31 cellular contexts compared by ENCODE assay signal in genomic region chr2:104744537-104744936, GRCh38.
"Had no signal": no experiment of that assay in that cellular context is flagged by ENCODE, and none has a peak within 500 bp of the region (broad histone marks: within the 10 kb centered on the region; RNA-seq: fewer than 3 reads in every experiment).

No MANE protein-coding gene starts in this region.

- H3K27me3 ChIP-seq: colonic mucosa, foreskin keratinocyte, heart left ventricle, hepatocyte, neural progenitor cell, right atrium auricular region, transverse colon had no signal

- H3K4me3 Mint-ChIP-seq: dendritic cell treated with granulocyte-macrophage colony-stimulating factor and Interleukin-4, amounts not matched to agents 40 ng/mL and 50 ng/mL, for 4 days; endodermal cell; immature natural killer cell; memory B cell; naive B cell; natural killer cell treated with Interleukin-12 subunit alpha and Interleukin-12 subunit beta and Interleukin-15 and Interleukin-18, amount 100 ng/mL, for 72 hours; neural progenitor cell; stimulated activated naive CD8-positive, alpha-beta T cell treated with anti-CD3 and anti-CD28 coated beads, Interleukin-15, amount 100 ng/mL, for 72 hours had no signal

- ATAC-seq: foreskin keratinocyte; gastroesophageal sphincter; heart left ventricle; left lobe of liver; mucosa of descending colon; sciatic nerve; stimulated activated naive CD8-positive, alpha-beta T cell treated with anti-CD3 and anti-CD28 coated beads, Interleukin-15, amount 100 ng/mL, for 72 hours had no signal

- H3K9me3 Mint-ChIP-seq: dendritic cell treated with granulocyte-macrophage colony-stimulating factor and Interleukin-4, amounts not matched to agents 40 ng/mL and 50 ng/mL, for 4 days; endodermal cell; immature natural killer cell; memory B cell; natural killer cell treated with Interleukin-12 subunit alpha and Interleukin-12 subunit beta and Interleukin-15 and Interleukin-18, amount 100 ng/mL, for 72 hours; stimulated activated naive CD8-positive, alpha-beta T cell treated with anti-CD3 and anti-CD28 coated beads, Interleukin-15, amount 100 ng/mL, for 72 hours had no signal

- H3K4me1 ChIP-seq: colonic mucosa, esophagus muscularis mucosa, foreskin keratinocyte, gastroesophageal sphincter, heart left ventricle, parathyroid adenoma, right atrium auricular region, suprapubic skin, transverse colon had no signal

- H3K4me3 ChIP-seq: colonic mucosa, esophagus muscularis mucosa, gastroesophageal sphincter, heart left ventricle, hepatocyte, lung, mucosa of descending colon, neural progenitor cell, right atrium auricular region, smooth muscle cell, suprapubic skin, transverse colon had no signal

- H3K4me1 Mint-ChIP-seq: endodermal cell; immature natural killer cell; memory B cell; naive B cell; stimulated activated naive CD8-positive, alpha-beta T cell treated with anti-CD3 and anti-CD28 coated beads, Interleukin-15, amount 100 ng/mL, for 72 hours had no signal

- H3K27ac Mint-ChIP-seq: dendritic cell treated with granulocyte-macrophage colony-stimulating factor and Interleukin-4, amounts not matched to agents 40 ng/mL and 50 ng/mL, for 4 days; endodermal cell; immature natural killer cell; memory B cell; naive B cell; natural killer cell treated with Interleukin-12 subunit alpha and Interleukin-12 subunit beta and Interleukin-15 and Interleukin-18, amount 100 ng/mL, for 72 hours; neural progenitor cell; progenitor cell of endocrine pancreas; stimulated activated naive CD8-positive, alpha-beta T cell treated with anti-CD3 and anti-CD28 coated beads, Interleukin-15, amount 100 ng/mL, for 72 hours had no signal

- H3K36me3 Mint-ChIP-seq: immature natural killer cell; memory B cell; naive B cell; natural killer cell treated with Interleukin-12 subunit alpha and Interleukin-12 subunit beta and Interleukin-15 and Interleukin-18, amount 100 ng/mL, for 72 hours; neural progenitor cell had no signal

- H3K27ac ChIP-seq: colonic mucosa, epithelial cell of prostate, esophagus muscularis mucosa, foreskin keratinocyte, gastroesophageal sphincter, heart left ventricle, hepatocyte, neural progenitor cell, parathyroid adenoma, right atrium auricular region, suprapubic skin, transverse colon had no signal

- H3K27me3 Mint-ChIP-seq: memory B cell; natural killer cell treated with Interleukin-12 subunit alpha and Interleukin-12 subunit beta and Interleukin-15 and Interleukin-18, amount 100 ng/mL, for 72 hours had no signal

- DNase-seq: colonic mucosa; effector CD8-positive, alpha-beta T cell; endodermal cell; foreskin keratinocyte; heart left ventricle; immature natural killer cell; mucosa of descending colon; naive B cell; stimulated activated CD4-positive, alpha-beta T cell treated with anti-CD3 and anti-CD28 coated beads, Interleukin-12 subunit alpha, Interleukin-12 subunit beta, amount 100 ng/mL, for 4 hours; stimulated activated CD4-positive, alpha-beta T cell treated with anti-CD3 and anti-CD28 coated beads, Interleukin-1b, Interleukin-23, amount 100 ng/mL, for 48 hours; stimulated activated CD4-positive, alpha-beta T cell treated with anti-CD3 and anti-CD28 coated beads, Interleukin-4, amount 100 ng/mL, for 1 hour; stimulated activated CD8-positive, alpha-beta memory T cell treated with anti-CD3 and anti-CD28 coated beads, Interleukin-4, amount 100 ng/mL, for 48 hours; stimulated activated naive CD4-positive, alpha-beta T cell; stimulated activated naive CD8-positive, alpha-beta T cell treated with anti-CD3 and anti-CD28 coated beads, Interleukin-15, amount 100 ng/mL, for 72 hours; transverse colon had no signal

- H3K9me3 ChIP-seq: colonic mucosa, esophagus muscularis mucosa, gastroesophageal sphincter, heart left ventricle, mucosa of descending colon, right atrium auricular region, suprapubic skin, transverse colon had no signal

- H3K36me3 ChIP-seq: colonic mucosa, esophagus muscularis mucosa, gastroesophageal sphincter, heart left ventricle, neural progenitor cell, right atrium auricular region, suprapubic skin, transverse colon had no signal
